ENCODE assay signal across 22 cellular contexts in genomic region chr11:113137735-113138529, GRCh38.
A peak's percentile ranks its signal among the peaks of the same experiment; 100 is the strongest.
DNase-seq lines count a peak whose midpoint lies in the region; TF ChIP-seq lines count a peak whose summit lies in the region.
"Had no signal": no experiment of that assay in that cellular context is flagged by ENCODE, and none has a peak within 500 bp of the region (broad histone marks: within the 10 kb centered on the region; RNA-seq: fewer than 3 reads in every experiment).

No MANE protein-coding gene starts in this region.

- H3K4me2 ChIP-seq in SK-N-SH (no peak overlapping the region), H9 (ENCODE audit: insufficient read depth, insufficient read length, low read length) (no peak overlapping the region)

- H4K20me1 ChIP-seq in SK-N-SH (ENCODE audit: insufficient read depth) (no peaks in the 10 kb centered on the region), H9 (ENCODE audit: control insufficient read depth, insufficient read depth, insufficient read length) (no peaks in the 10 kb centered on the region)

- no peak overlapping the region for H2AFZ ChIP-seq in SK-N-SH (ENCODE audit: low read depth)
- no peak overlapping the region for H2AFZ ChIP-seq in H9 (ENCODE audit: low read length)

- H3K36me3 ChIP-seq in SK-N-SH (replicated peaks in 1 of 2; ENCODE audit: control insufficient read depth in 1 of 2, insufficient read depth in 2 of 2, low read length in 1 of 2) (no peaks in the 10 kb centered on the region), mesodermal cell (ENCODE audit: control insufficient read depth, insufficient read depth, low read length) (no peaks in the 10 kb centered on the region)
- H3K36me3 ChIP-seq: ascending aorta, right lobe of liver, upper lobe of right lung had no signal

- H3K36me3 Mint-ChIP-seq in H9 (ENCODE audit: insufficient read depth in 1 of 3, low read depth in 3 of 3): no peaks in the 10 kb centered on the region
- H3K36me3 Mint-ChIP-seq: activated naive CD4-positive, alpha-beta T cell treated with anti-CD3 and anti-CD28 coated beads, Interleukin-2, amount 10 ng/mL, durations not matched to agents 7 days and 5 days; CD4-positive, alpha-beta memory T cell; mesothelial cell of epicardium had no signal

- H3K14ac ChIP-seq in H9 (ENCODE audit: insufficient read depth, low read length): no peak overlapping the region

- no peaks in the 10 kb centered on the region for H3K9me2 ChIP-seq in SK-N-SH

- WGBS in SK-N-SH (ENCODE audit: low lambda C conversion rate): 66% methylated on average over 15 of the region's 15 CpGs
- 78 to 100% methylated on average over 4 to 8 of the region's 15 CpGs for WGBS in mesodermal cell (ENCODE audit: insufficient coverage in 2 of 2), 2 experiments
- no CpG with 5 or more reads among the region's 15 CpGs for WGBS in H9 (ENCODE audit: extremely low coverage, insufficient read length, low lambda C conversion rate)

- no peak overlapping the region for H4K5ac ChIP-seq in H9 (ENCODE audit: insufficient read length, low read depth, low read length)

- H3K23me2 ChIP-seq in H9 (ENCODE audit: insufficient read length, low read depth, low read length, poor library complexity, severe bottlenecking): no peaks in the 10 kb centered on the region

- no peak overlapping the region for H3K18ac ChIP-seq in H9 (ENCODE audit: insufficient read length, low read depth, low read length)

- H3T11ph ChIP-seq in H9 (ENCODE audit: low read length): no peak overlapping the region

- no peak overlapping the region for H2BK20ac ChIP-seq in H9 (ENCODE audit: low read depth, low read length, poor library complexity, severe bottlenecking)

- no peak overlapping the region for H2BK120ac ChIP-seq in H9 (ENCODE audit: low read depth, low read length, poor library complexity, severe bottlenecking)

- H4K8ac ChIP-seq in H9 (replicated peaks; ENCODE audit: insufficient read length, low read depth, low read length): no peak overlapping the region

- H2BK5ac ChIP-seq in H9 (ENCODE audit: insufficient read length, low read length): no peak overlapping the region

- H3K79me1 ChIP-seq in H9 (ENCODE audit: insufficient read depth, low read depth, low read length, poor library complexity, severe bottlenecking): no peaks in the 10 kb centered on the region

- in situ Hi-C loops in ACHN (cut with HindIII; ENCODE audit: low pct_ligation_motif_present, low pct_unique_long_range_greater_than_20kb, low sequenced_read_pairs) (no loop called here), KBM-7 (cut with MboI; ENCODE audit: low pct_unique_long_range_greater_than_20kb, low sequenced_read_pairs) (no loop called here)

- no peak overlapping the region for H3K27ac Mint-ChIP-seq in H9
- H3K27ac Mint-ChIP-seq: activated CD8-positive, alpha-beta T cell treated with anti-CD3 and anti-CD28 coated beads for 36 hours; activated naive CD4-positive, alpha-beta T cell treated with anti-CD3 and anti-CD28 coated beads, Interleukin-2, amount 10 ng/mL, durations not matched to agents 7 days and 5 days; CD4-positive, alpha-beta memory T cell; mesothelial cell of epicardium had no signal

- no peak overlapping the region for H2AK5ac ChIP-seq in H9 (ENCODE audit: insufficient read length, low read length)

- H3K27me3 ChIP-seq in SK-N-SH (ENCODE audit: insufficient read depth) (no peaks in the 10 kb centered on the region), H9 (ENCODE audit: insufficient read depth, low read length) (no peaks in the 10 kb centered on the region)
- H3K27me3 ChIP-seq: ascending aorta, right lobe of liver had no signal

- H3K4ac ChIP-seq in H9 (ENCODE audit: low read depth, low read length): no peak overlapping the region

- H3K4me3 ChIP-seq in SK-N-SH (ENCODE audit: low read depth in 2 of 2, low read length in 1 of 2) (no peak overlapping the region), mesodermal cell (ENCODE audit: extremely low read depth, insufficient read depth, low read length, poor library complexity, severe bottlenecking) (no peak overlapping the region)
- H3K4me3 ChIP-seq: ascending aorta, right lobe of liver, upper lobe of right lung had no signal

- TF ChIP-seq EP300 in SK-N-SH (IDR thresholded peaks at IDR 0.05; ENCODE audit: borderline replicate concordance in 1 of 2, low read depth in 1 of 2, low read length in 1 of 2): peak in 1 of 2 experiments; percentile 87; a peak in 2 of 4 replicates

- H3K9me3 ChIP-seq in SK-N-SH (no peaks in the 10 kb centered on the region), mesodermal cell (ENCODE audit: control insufficient read depth, low read length) (no peaks in the 10 kb centered on the region), H9 (ENCODE audit: control insufficient read depth, low read depth, low read length) (no peaks in the 10 kb centered on the region)
- H3K9me3 ChIP-seq: ascending aorta, upper lobe of right lung had no signal

- H2BK15ac ChIP-seq in H9 (ENCODE audit: low read depth, low read length): no peak overlapping the region

- POLR2A ChIA-PET in SK-N-SH (lab: Yijun Ruan, JAX): no interaction called here

- H3K9ac ChIP-seq in SK-N-SH: no peak overlapping the region
- no peak overlapping the region for H3K9ac ChIP-seq in H9 (ENCODE audit: extremely low read depth, insufficient read length, low read length)

- no peaks in the 10 kb centered on the region for H3F3A ChIP-seq in SK-N-SH (replicated peaks; ENCODE audit: insufficient read depth)

- H3K4me3 Mint-ChIP-seq in H9: no peak overlapping the region
- H3K4me3 Mint-ChIP-seq: activated CD8-positive, alpha-beta T cell treated with anti-CD3 and anti-CD28 coated beads for 36 hours; activated naive CD4-positive, alpha-beta T cell treated with anti-CD3 and anti-CD28 coated beads, Interleukin-2, amount 10 ng/mL, durations not matched to agents 7 days and 5 days; activated T-cell treated with anti-CD3 and anti-CD28 coated beads, Interleukin-2, amount 50 U/mL, for 4 hours; CD4-positive, alpha-beta memory T cell; mesothelial cell of epicardium had no signal

- TF ChIP-seq CTCF in SK-N-SH (IDR thresholded peaks at IDR 0.05): no peak
- no peak for TF ChIP-seq CTCF in H9 (conservative IDR thresholded peaks at IDR 0.05)

- H3K23ac ChIP-seq in H9 (ENCODE audit: insufficient read length, low read depth, low read length): no peak overlapping the region

- peak; percentile 38 for TF ChIP-seq RAD21 in SK-N-SH (IDR thresholded peaks at IDR 0.05; ENCODE audit: low read length)

- CTCF ChIA-PET in SK-N-SH (lab: Yijun Ruan, JAX): interaction anchor here (0.7 to 3.8 kb wide), 12 partner anchors 9 to 854 kb away, joined by 3 to 29 read pairs (median 3); no protein-coding TSS in a partner anchor

- H3K4me1 Mint-ChIP-seq in H9: peaks cover 0 to 3% of the 10 kb centered on the region in 2 experiments; a peak in 1 of 4 replicates
- H3K4me1 Mint-ChIP-seq: activated naive CD4-positive, alpha-beta T cell treated with anti-CD3 and anti-CD28 coated beads, Interleukin-2, amount 10 ng/mL, durations not matched to agents 7 days and 5 days; CD4-positive, alpha-beta memory T cell; mesothelial cell of epicardium had no signal

- H3K27ac ChIP-seq in SK-N-SH (ENCODE audit: low read depth in 2 of 2, low read length in 1 of 2): peak overlapping the region in 1 of 2 experiments; percentile 95; a peak in 2 of 4 replicates
- H3K27ac ChIP-seq in mesodermal cell (ENCODE audit: low read depth, low read length, severe bottlenecking): peak overlapping the region; percentile 8
- no peak overlapping the region for H3K27ac ChIP-seq in H9 (ENCODE audit: insufficient read length, low read depth, low read length)
- H3K27ac ChIP-seq: ascending aorta, right lobe of liver, upper lobe of right lung, VCaP had no signal

- H3K9me3 Mint-ChIP-seq in H9: no peaks in the 10 kb centered on the region
- H3K9me3 Mint-ChIP-seq: activated CD8-positive, alpha-beta T cell treated with anti-CD3 and anti-CD28 coated beads for 36 hours; activated naive CD4-positive, alpha-beta T cell treated with anti-CD3 and anti-CD28 coated beads, Interleukin-2, amount 10 ng/mL, durations not matched to agents 7 days and 5 days; activated T-cell treated with anti-CD3 and anti-CD28 coated beads, Interleukin-2, amount 50 U/mL, for 4 hours; mesothelial cell of epicardium had no signal

- no peak overlapping the region for H3K56ac ChIP-seq in H9 (ENCODE audit: insufficient read length, low read depth, low read length)

- peak; percentile 9 for DNase-seq in COLO668 (lab: John Stamatoyannopoulos, UW; ENCODE audit: unreplicated experiment)
- peak; percentile 69 to 72 for DNase-seq in NCI-H1930 (lab: John Stamatoyannopoulos, UW)
- peak; percentile 56 for DNase-seq in SK-N-SH
- no peak for DNase-seq in ACHN
- DNase-seq in UCSD-AML1 (lab: John Stamatoyannopoulos, UW; ENCODE audit: unreplicated experiment): no peak
- DNase-seq in KBM-7: no peak
- no peak for DNase-seq in H9
- DNase-seq: activated CD8-positive, alpha-beta T cell treated with anti-CD3 and anti-CD28 coated beads for 36 hours; activated naive CD4-positive, alpha-beta T cell treated with anti-CD3 and anti-CD28 coated beads, Interleukin-2, amount 10 ng/mL, durations not matched to agents 7 days and 5 days; activated T-cell treated with anti-CD3 and anti-CD28 coated beads, Interleukin-2, amount 50 U/mL, for 4 hours; CD4-positive, alpha-beta memory T cell; foreskin fibroblast; left cardiac atrium; NCI-H1694; right lobe of liver; stimulated activated naive CD8-positive, alpha-beta T cell treated with anti-CD3 and anti-CD28 coated beads, Interleukin-15, Interleukin-2, amounts not matched to agents 100 U/mL and 50 U/mL, for 24 hours; T-helper 1 cell; upper lobe of right lung had no signal

- no peaks in the 10 kb centered on the region; the same call in 1 of the 2 replicates for H3K27me3 Mint-ChIP-seq in H9 (ENCODE audit: low read depth)

- no peaks in the 10 kb centered on the region for H3K79me2 ChIP-seq in SK-N-SH (ENCODE audit: insufficient read depth)
- no peaks in the 10 kb centered on the region for H3K79me2 ChIP-seq in H9 (ENCODE audit: insufficient read depth, low read length)

- peaks cover 0 to 51% of the 10 kb centered on the region in 2 experiments; a peak in 2 of 4 replicates for H3K4me1 ChIP-seq in SK-N-SH (ENCODE audit: control insufficient read depth in 1 of 2, insufficient read depth in 2 of 2, low read depth in 1 of 2, low read length in 1 of 2)
- H3K4me1 ChIP-seq in mesodermal cell (ENCODE audit: control insufficient read depth, insufficient read depth, low read length, poor library complexity, severe bottlenecking): peaks cover 11% of the 10 kb centered on the region
- no peaks in the 10 kb centered on the region for H3K4me1 ChIP-seq in H9 (ENCODE audit: insufficient read depth, low read length)
- H3K4me1 ChIP-seq: ascending aorta, right lobe of liver, upper lobe of right lung had no signal

- no peak overlapping the region for H4K91ac ChIP-seq in H9 (ENCODE audit: insufficient read length, low read depth, low read length)

- no peak overlapping the region for H2BK12ac ChIP-seq in H9 (ENCODE audit: insufficient read length, low read depth, low read length)

TF ChIP-seq in SK-N-SH, 30 proteins besides CTCF, POLR2A, EP300 and RAD21 (continues in another document):
- no peak for TF ChIP-seq RFX5 (IDR thresholded peaks at IDR 0.05; ENCODE audit: low read length)
- peak; percentile 80; the same call in 1 of the 2 replicates for TF ChIP-seq FOXJ3 (CRISPR knock-in tag; IDR thresholded peaks at IDR 0.05)
- no peak for TF ChIP-seq YY1 (IDR thresholded peaks at IDR 0.05; ENCODE audit: low read depth)
- TF ChIP-seq RCOR1 (IDR thresholded peaks at IDR 0.05; ENCODE audit: low read length): peak; percentile 62
- TF ChIP-seq EZH2phosphoT487 (IDR thresholded peaks at IDR 0.05; ENCODE audit: borderline replicate concordance, low read depth): no peak

Comparison
In these comparisons a context has a peak if more than half of its experiments do, and no peak if none do; other contexts are left out.
1. DNase-seq: peak in COLO668 (single experiment), NCI-H1930 (2 of 2) and SK-N-SH (single experiment); none in ACHN (single experiment), UCSD-AML1 (single experiment), KBM-7 (single experiment) and H9 (single experiment).